28 cellular contexts compared by ENCODE assay signal in the genomic region with DNA sequence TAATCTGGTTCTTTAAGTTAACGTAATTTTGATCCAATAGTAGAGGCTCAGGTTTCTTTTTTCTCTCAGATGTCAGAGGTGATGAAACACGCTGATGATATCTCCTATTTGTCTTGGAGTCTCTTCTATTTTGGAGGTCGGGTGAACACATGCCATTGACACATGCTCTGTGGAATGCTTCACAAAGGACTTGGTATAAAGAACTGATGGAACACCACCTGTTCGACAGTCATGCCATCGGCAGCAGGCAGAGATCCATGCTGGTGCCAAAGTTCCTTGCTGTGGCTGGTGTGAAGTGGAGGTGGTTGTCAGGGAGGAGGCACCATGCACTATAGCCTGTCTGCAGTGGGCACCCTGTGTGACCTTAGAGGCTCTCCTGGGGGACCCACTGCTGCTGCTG.
"Had no signal": no experiment of that assay in that cellular context is flagged by ENCODE, and none has a peak within 500 bp of the region (broad histone marks: within the 10 kb centered on the region; RNA-seq: fewer than 3 reads in every experiment).

No MANE protein-coding gene starts in this region.

- H3K9me3 ChIP-seq: ascending aorta, body of pancreas had no signal

- H3K9me3 Mint-ChIP-seq: activated naive CD4-positive, alpha-beta T cell treated with anti-CD3 and anti-CD28 coated beads, Interleukin-2, amount 50 U/mL, for 72 hours; activated naive CD8-positive, alpha-beta T cell treated with anti-CD3 and anti-CD28 coated beads, Interleukin-2, amount 50 U/mL, for 24 hours; activated T-cell treated with anti-CD3 and anti-CD28 coated beads, Interleukin-2, amount 50 U/mL, for 24 hours; activated T-helper 1 cell treated with anti-CD3 and anti-CD28 coated beads, Interleukin-12 subunit alpha, Interleukin-12 subunit beta, Interleukin-2, Interleukin-4 antibody, amounts not matched to agents 30 ng/mL and 10 ng/mL and 1 ng/mL, durations not matched to agents 14 hours and 24 hours and 36 hours; T-helper 1 cell treated with Interleukin-12 subunit alpha and Interleukin-12 subunit beta and Interleukin-4 antibody, amounts not matched to agents 30 μg/mL and 1 μg/mL, for 36 hours had no signal

- ATAC-seq: activated CD8-positive, alpha-beta T cell treated with anti-CD3 and anti-CD28 coated beads, Interleukin-2, amount 10 ng/mL, durations not matched to agents 7 days and 5 days; activated naive CD4-positive, alpha-beta T cell treated with anti-CD3 and anti-CD28 coated beads, Interleukin-2, amount 50 U/mL, for 72 hours; activated naive CD8-positive, alpha-beta T cell treated with anti-CD3 and anti-CD28 coated beads, Interleukin-2, amount 50 U/mL, for 24 hours; body of pancreas; Right ventricle myocardium inferior; WTC11 had no signal

- H3K4me1 ChIP-seq: ascending aorta, body of pancreas had no signal

- H3K27me3 ChIP-seq: ascending aorta, body of pancreas had no signal

- DNase-seq: activated CD4-positive, alpha-beta T cell treated with anti-CD3 and anti-CD28 coated beads for 48 hours; activated CD4-positive, alpha-beta T cell treated with anti-CD3 and anti-CD28 coated beads, Interleukin-2, amount 50 U/mL, for 4 hours; activated CD4-positive, CD25-positive, alpha-beta regulatory T cell treated with anti-CD3 and anti-CD28 coated beads, Interleukin-2, amount 50 U/mL, for 72 hours; activated CD8-positive, alpha-beta T cell treated with anti-CD3 and anti-CD28 coated beads, Interleukin-2, amount 10 ng/mL, durations not matched to agents 7 days and 5 days; activated effector memory CD4-positive, alpha-beta T cell treated with anti-CD3 and anti-CD28 coated beads, Interleukin-2, amount 50 U/mL, for 16 hours; activated naive CD4-positive, alpha-beta T cell treated with Interleukin-2 at 50 U/mL for 16 hours; activated naive CD8-positive, alpha-beta T cell treated with anti-CD3 and anti-CD28 coated beads, Interleukin-2, amount 50 U/mL, for 24 hours; activated T-cell treated with anti-CD3 and anti-CD28 coated beads, Interleukin-2, amount 50 U/mL, for 24 hours; amniotic stem cell; body of pancreas; MM.1S; NCI-H1105; NCI-H1436; NCI-H1694 treated with DMSO at 0.1 percent for 48 hours; NCI-H2029 treated with DMSO at 0.1 percent for 48 hours; NCI-H345; NCI-H510A; NCI-H526 treated with DMSO at 0.1 percent for 48 hours; NCI-H82; SW 1271; T-helper 9 cell had no signal

- H3K27me3 Mint-ChIP-seq: activated naive CD8-positive, alpha-beta T cell treated with anti-CD3 and anti-CD28 coated beads, Interleukin-2, amount 50 U/mL, for 24 hours; activated T-cell treated with anti-CD3 and anti-CD28 coated beads, Interleukin-2, amount 50 U/mL, for 24 hours had no signal

- H3K27ac Mint-ChIP-seq: activated CD8-positive, alpha-beta T cell treated with anti-CD3 and anti-CD28 coated beads, Interleukin-2, amount 10 ng/mL, durations not matched to agents 7 days and 5 days; activated naive CD8-positive, alpha-beta T cell treated with anti-CD3 and anti-CD28 coated beads, Interleukin-2, amount 50 U/mL, for 24 hours; activated T-cell treated with anti-CD3 and anti-CD28 coated beads, Interleukin-2, amount 50 U/mL, for 24 hours; activated T-helper 1 cell treated with anti-CD3 and anti-CD28 coated beads, Interleukin-12 subunit alpha, Interleukin-12 subunit beta, Interleukin-2, Interleukin-4 antibody, amounts not matched to agents 30 ng/mL and 10 ng/mL and 1 ng/mL, durations not matched to agents 14 hours and 24 hours and 36 hours; T-helper 1 cell treated with Interleukin-12 subunit alpha and Interleukin-12 subunit beta and Interleukin-4 antibody, amounts not matched to agents 30 μg/mL and 1 μg/mL, for 36 hours; WTC11 had no signal

- H3K4me1 Mint-ChIP-seq: activated naive CD8-positive, alpha-beta T cell treated with anti-CD3 and anti-CD28 coated beads, Interleukin-2, amount 50 U/mL, for 24 hours; WTC11 had no signal

- H3K4me3 Mint-ChIP-seq: activated CD8-positive, alpha-beta T cell treated with anti-CD3 and anti-CD28 coated beads, Interleukin-2, amount 10 ng/mL, durations not matched to agents 7 days and 5 days; activated naive CD8-positive, alpha-beta T cell treated with anti-CD3 and anti-CD28 coated beads, Interleukin-2, amount 50 U/mL, for 24 hours; activated T-cell treated with anti-CD3 and anti-CD28 coated beads, Interleukin-2, amount 50 U/mL, for 24 hours; activated T-helper 1 cell treated with anti-CD3 and anti-CD28 coated beads, Interleukin-12 subunit alpha, Interleukin-12 subunit beta, Interleukin-2, Interleukin-4 antibody, amounts not matched to agents 30 ng/mL and 10 ng/mL and 1 ng/mL, durations not matched to agents 14 hours and 24 hours and 36 hours; T-helper 1 cell treated with Interleukin-12 subunit alpha and Interleukin-12 subunit beta and Interleukin-4 antibody, amounts not matched to agents 30 μg/mL and 1 μg/mL, for 36 hours; WTC11 had no signal

- H3K27ac ChIP-seq: ascending aorta, body of pancreas, SK-N-MC had no signal

- H3K4me3 ChIP-seq: ascending aorta, body of pancreas, SK-N-MC had no signal
